Comparison of ENCODE assay signal across 8 cellular contexts in the genomic region with DNA sequence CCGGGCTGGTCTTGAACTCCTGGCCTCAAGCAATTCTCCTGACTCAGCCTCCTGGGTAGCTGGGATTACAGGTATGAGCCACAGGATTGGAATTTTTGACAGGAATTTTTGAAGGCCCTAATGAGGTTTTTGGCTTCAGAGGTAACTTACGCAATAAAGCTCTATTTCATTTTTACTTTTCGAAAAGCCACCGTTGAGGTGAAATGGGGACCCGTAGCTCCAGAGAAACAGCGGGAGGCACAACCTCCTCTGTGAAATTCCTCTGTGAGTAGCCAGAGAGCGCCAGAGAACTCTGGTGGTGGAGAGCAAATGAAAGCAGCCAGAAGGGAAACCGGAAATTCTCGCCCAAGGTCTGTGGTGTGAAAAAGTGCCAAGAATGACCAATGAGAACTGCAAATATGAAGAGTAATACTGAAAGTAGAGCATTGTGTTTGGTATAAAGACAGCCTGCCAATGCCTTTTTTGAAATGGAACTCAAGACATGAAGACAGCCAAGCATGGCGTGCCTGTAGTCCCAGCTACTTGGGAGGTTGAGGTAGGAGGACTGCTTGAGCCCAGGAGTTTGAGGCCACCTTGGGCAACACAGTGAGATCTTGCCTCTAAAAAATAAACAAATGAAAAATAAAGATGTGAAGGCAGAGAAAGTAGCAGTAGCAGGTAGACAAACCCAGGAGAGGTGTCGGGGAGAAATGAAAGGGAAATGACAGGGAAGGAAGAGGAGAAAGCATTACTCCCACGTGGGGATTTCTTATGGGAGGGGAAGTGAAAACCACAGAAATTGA. TPM values are rescaled to one million over a fixed set of nuclear protein-coding genes. Genes with fewer than 3 reads are reported as not detected.
DNase-seq lines count a peak whose midpoint lies in the region; ATAC-seq and FAIRE-seq lines count a peak whose summit lies in the region.

No MANE protein-coding gene starts in this region.

- no peaks in the 10 kb centered on the region for H3K36me3 Mint-ChIP-seq in T-helper 17 cell (ENCODE audit: low read depth)

- ATAC-seq in GM21526 (IDR thresholded peaks at IDR 0.05; ENCODE audit: low FRiP score, unreplicated experiment) (peak; percentile 92), T-helper 17 cell (peak; percentile 89)

- H3K27me3 Mint-ChIP-seq in T-helper 17 cell, result no peaks in the 10 kb centered on the region

- H3K4me3 Mint-ChIP-seq in T-helper 17 cell, result peak overlapping the region; percentile 96

- H3K4me1 Mint-ChIP-seq in T-helper 17 cell, result peaks cover 32% of the 10 kb centered on the region

- peak overlapping the region; percentile 98 for H3K27ac Mint-ChIP-seq in T-helper 17 cell

- DNase-seq in GDM1 (lab: John Stamatoyannopoulos, UW) (peak; percentile 64), HTR-8/SVneo (ENCODE audit: insufficient read length, low spot score) (peak; percentile 84), T-helper 17 cell (peak; percentile 26 to 48 (median 36)), astrocyte of the hippocampus (ENCODE audit: low read depth, low spot score) (peak; percentile 86), islet precursor cell (peak; percentile 78), SK-N-DZ (ENCODE audit: low spot score) (no peak)
- DNase-seq in stimulated activated CD4-positive, alpha-beta T cell treated with anti-CD3 and anti-CD28 coated beads, TNF-alpha, amount 100 ng/mL, for 48 hours (ENCODE audit: low read depth in 3 of 3), result peak; percentile 53 to 73 (median 64)

- FAIRE-seq in HTR-8/SVneo (lab: Jason Lieb, UNC), result peak; percentile 38

- H3K9me3 ChIP-seq in T-helper 17 cell (ENCODE audit: control insufficient read depth, low read length, poor library complexity, severe bottlenecking), result no peaks in the 10 kb centered on the region

RNA-seq across cellular contexts. Expression of gene TMEM131L, which starts 33.0 kb away (rescaled TPM):
- total RNA-seq in T-helper 17 cell, result 10 to 100 TPM; 83.8 to 92.7 TPM
- polyA plus RNA-seq in SK-N-DZ (2014; cell fraction: cytosol; rRNA removed), result 12.2 and 18.2 TPM in 2 replicates
- 20.3 and 26.3 TPM in 2 replicates for polyA plus RNA-seq in SK-N-DZ (2014; cell fraction: nucleus; rRNA removed)
